ENCODE assay signal across 1 cellular context in genomic region chr1:183598386-183598785, GRCh38.
TF ChIP-seq lines count a peak whose summit lies in the region.

No MANE protein-coding gene starts in this region.

TF ChIP-seq in GM23338, 12 proteins besides CTCF, POLR2A, EP300 and RAD21 (continued from another document):
- TF ChIP-seq ZNF462 (CRISPR knock-in tag; IDR thresholded peaks at IDR 0.05): no peak
- TF ChIP-seq ZNF114 (CRISPR knock-in tag; IDR thresholded peaks at IDR 0.05): no peak
- no peak for TF ChIP-seq CREB1 (CRISPR knock-in tag; IDR thresholded peaks at IDR 0.05; ENCODE audit: low read depth)
- TF ChIP-seq EZH2 (IDR thresholded peaks at IDR 0.05; ENCODE audit: low read depth, unreplicated experiment): no peak
- TF ChIP-seq EZH2phosphoT487 (IDR thresholded peaks at IDR 0.05; ENCODE audit: unreplicated experiment): no peak
